ENCODE assay signal across 8 cellular contexts in the genomic region with DNA sequence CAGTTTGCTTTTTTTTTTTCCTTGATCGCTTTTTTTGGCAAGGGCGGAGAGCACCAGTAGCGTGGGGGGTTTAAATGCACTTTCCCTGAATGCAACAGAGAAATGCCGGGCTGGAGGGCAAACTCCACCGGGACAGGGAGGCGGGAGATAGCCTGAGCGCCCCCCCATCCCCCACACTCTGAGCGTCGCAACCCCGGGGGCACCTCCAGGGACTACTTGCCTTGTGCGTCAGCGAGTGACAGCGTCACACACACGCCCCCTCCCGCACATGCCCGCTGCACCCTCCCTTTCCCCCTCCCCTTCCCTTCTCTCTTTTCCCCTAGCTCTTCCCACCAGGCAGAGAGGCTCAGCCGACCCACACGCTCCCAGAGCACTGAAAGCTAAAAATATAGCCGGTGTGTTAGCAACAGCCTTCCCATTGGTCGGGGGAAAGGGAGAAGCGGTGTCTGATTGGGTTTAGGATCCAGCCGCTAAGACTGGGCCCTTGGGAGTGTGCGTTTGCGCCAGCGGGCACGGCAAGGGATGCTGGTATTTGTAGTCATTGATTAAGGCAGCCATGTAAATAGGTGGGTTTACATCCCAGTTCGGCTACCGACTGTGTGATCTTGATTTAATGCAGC.
DNase-seq lines count a peak whose midpoint lies in the region; ATAC-seq, FAIRE-seq and TF ChIP-seq lines count a peak whose summit lies in the region.

No MANE protein-coding gene starts in this region.

- DNase-seq in AG09319 (ENCODE audit: extremely low read depth, low read depth) (peak; percentile 98), GM19238 (ENCODE audit: insufficient read length, low spot score) (peak; percentile 85), NCI-H524 treated with DMSO at 0.1 percent for 48 hours (lab: John Stamatoyannopoulos, UW) (peak; percentile 98), kidney tubule cell (ENCODE audit: low spot score) (peak; percentile 100)
- peak; percentile 93 for DNase-seq in activated CD4-positive, alpha-beta T cell treated with anti-CD3 and anti-CD28 coated beads for 48 hours
- DNase-seq in stimulated activated CD4-positive, alpha-beta T cell treated with anti-CD3 and anti-CD28 coated beads, Interleukin-1b, Interleukin-23, amount 100 ng/mL, for 1 hour (ENCODE audit: low read depth in 2 of 2): peak; percentile 57 to 78

- TF ChIP-seq CTCF in AG09319 (IDR thresholded peaks at IDR 0.05; ENCODE audit: low read depth, low read length): no peak

- FAIRE-seq in colon (lab: Jason Lieb, UNC): peak; percentile 86

- ATAC-seq in HG03457 (IDR thresholded peaks at IDR 0.05; ENCODE audit: unreplicated experiment): peak; percentile 42

Comparison
In these comparisons a context has a peak if more than half of its experiments do, and no peak if none do; other contexts are left out.
1. Peak in every context shown above with its lines: DNase-seq and ATAC-seq.